13 cellular contexts compared by ENCODE assay signal in genomic region chr3:46865034-46865507, GRCh38. TPM values are rescaled to one million over a fixed set of nuclear protein-coding genes. Genes with fewer than 3 reads are reported as not detected.
DNase-seq lines count a peak whose midpoint lies in the region; ATAC-seq and TF ChIP-seq lines count a peak whose summit lies in the region.
"Had no signal": no experiment of that assay in that cellular context is flagged by ENCODE, and none has a peak within 500 bp of the region (broad histone marks: within the 10 kb centered on the region; RNA-seq: fewer than 3 reads in every experiment).

No MANE protein-coding gene starts in this region.

- intact Hi-C loops in ovary (cut with DNase I) = loop anchor here in 2 of 4 donors (5.0 kb wide), 2 partner anchors 37 to 42 kb away; no protein-coding TSS in a partner anchor

- H3K9me3 ChIP-seq in cardiac muscle cell (ENCODE audit: low read depth) (no peaks in the 10 kb centered on the region), ovary (no peaks in the 10 kb centered on the region)

- TF ChIP-seq CTCF in cardiac muscle cell (IDR thresholded peaks at IDR 0.05; ENCODE audit: low read depth, low read length) (no peak), ovary (IDR thresholded peaks at IDR 0.05) (no peak)

- H3K27ac ChIP-seq in cardiac muscle cell (peak overlapping the region; percentile 100), ovary (no peak overlapping the region)

- no peaks in the 10 kb centered on the region for H3K27me3 ChIP-seq in cardiac muscle cell
- no peaks in the 10 kb centered on the region for H3K27me3 ChIP-seq in ovary

- no peak for ATAC-seq in HG02642 (IDR thresholded peaks at IDR 0.05; ENCODE audit: poor library complexity, unreplicated experiment)
- ATAC-seq: activated CD8-positive, alpha-beta T cell treated with anti-CD3 and anti-CD28 coated beads, Interleukin-2, amount 10 ng/mL, durations not matched to agents 7 days and 5 days; Panc1 had no signal

- H3K36me3 ChIP-seq in cardiac muscle cell (peaks cover 2% of the 10 kb centered on the region), ovary (no peaks in the 10 kb centered on the region)

- 41 to 51% (median 45%) methylated on average over 12 of the region's 12 CpGs for WGBS in ovary, 3 donors

- peak; percentile 69 for DNase-seq in AG20443 (ENCODE audit: low spot score)
- DNase-seq in SW480 (ENCODE audit: low spot score) = peak; percentile 72
- peak in 1 of 2 donors; percentile 88 for DNase-seq in cardiac muscle cell (ENCODE audit: low read depth in 1 of 2, low spot score in 1 of 2)
- peak; percentile 54 to 69 (median 55) for DNase-seq in ovary
- no peak for DNase-seq in AML-193 (lab: John Stamatoyannopoulos, UW)
- no peak for DNase-seq in NCI-H748 treated with DMSO at 0.1 percent for 48 hours (lab: John Stamatoyannopoulos, UW)
- no peak for DNase-seq in DMS79 (lab: John Stamatoyannopoulos, UW)
- DNase-seq: activated CD8-positive, alpha-beta T cell treated with anti-CD3 and anti-CD28 coated beads, Interleukin-2, amount 10 ng/mL, durations not matched to agents 7 days and 5 days; activated effector memory CD4-positive, alpha-beta T cell treated with anti-CD3 and anti-CD28 coated beads, Interleukin-2, amount 50 U/mL, for 16 hours; central memory CD4-positive, alpha-beta T cell had no signal

- TF ChIP-seq POLR2A in ovary (IDR thresholded peaks at IDR 0.05) = no peak

- no peak overlapping the region for H3K4me3 ChIP-seq in cardiac muscle cell
- H3K4me3 ChIP-seq in ovary = no peak overlapping the region

- H3K4me1 ChIP-seq in cardiac muscle cell (ENCODE audit: low read depth) (peaks cover 49% of the 10 kb centered on the region), ovary (ENCODE audit: insufficient read depth) (peaks cover 26% of the 10 kb centered on the region)

- TF ChIP-seq EP300 in ovary (IDR thresholded peaks at IDR 0.05) = no peak

RNA-seq across cellular contexts. Expression of gene MYL3, which starts 1.8 kb away (rescaled TPM):
- 2,390 and 3,091 TPM in 2 replicates for total RNA-seq in cardiac muscle cell
- 2,590 and 3,027 TPM in 2 replicates for polyA plus RNA-seq in cardiac muscle cell
- total RNA-seq in ovary = 10 to 100 TPM in 1 of 7 donors, 1 to 10 TPM in 6; 2.6 to 10.8 (median 4.3) TPM
- polyA plus RNA-seq in ovary = 1 to 10 TPM in 1 of 2 donors, under 1 TPM in 1; 0.63 to 2.9 TPM
- total RNA-seq: activated CD8-positive, alpha-beta T cell treated with anti-CD3 and anti-CD28 coated beads, Interleukin-2, amount 10 ng/mL, durations not matched to agents 7 days and 5 days had no signal

RNA-seq across cellular contexts. Expression of gene PTH1R, which starts 12.4 kb away (rescaled TPM):
- total RNA-seq in cardiac muscle cell (101 and 121 TPM in 2 replicates), ovary (10 to 100 TPM in 6 of 7 donors, 1 to 10 TPM in 1; 5.9 to 23.9 (median 13.4) TPM)
- polyA plus RNA-seq in cardiac muscle cell (112 and 164 TPM in 2 replicates), ovary (1 to 10 TPM; 3.8 to 9.4 TPM)
- total RNA-seq: activated CD8-positive, alpha-beta T cell treated with anti-CD3 and anti-CD28 coated beads, Interleukin-2, amount 10 ng/mL, durations not matched to agents 7 days and 5 days had no signal
- polyA plus RNA-seq: neural cell had no signal

Comparison
In these comparisons a context has a peak if more than half of its experiments do, and no peak if none do; other contexts are left out.
1. DNase-seq: peak in AG20443 (single experiment), SW480 (single experiment) and ovary (5 of 5); none in AML-193 (0 of 2), NCI-H748 treated with DMSO at 0.1 percent for 48 hours (single experiment) and DMS79 (single experiment).
2. RNA of gene MYL3, which starts 1.8 kb away (total RNA-seq): 2,390 to 3,091 TPM in cardiac muscle cell; 2.6 to 10.8 TPM in ovary; every median in the first group is over 100 times any median in the second.